ENCODE assay signal across 15 cellular contexts in genomic region chr16:55041540-55042234, GRCh38.
"Had no signal": no experiment of that assay in that cellular context is flagged by ENCODE, and none has a peak within 500 bp of the region (broad histone marks: within the 10 kb centered on the region; RNA-seq: fewer than 3 reads in every experiment).

No MANE protein-coding gene starts in this region.

- H3K27me3 ChIP-seq: pancreas, testis, tibial artery had no signal

- DNase-seq: effector memory CD4-positive, alpha-beta T cell; hypothalamus; immature natural killer cell; natural killer cell; pancreas; stimulated activated CD4-positive, alpha-beta T cell treated with anti-CD3 and anti-CD28 coated beads, Interleukin-2, amount 100 ng/mL, for 24 hours; stimulated activated CD4-positive, alpha-beta T cell treated with anti-CD3 and anti-CD28 coated beads, Interleukin-4, amount 100 ng/mL, for 24 hours; stimulated activated naive CD4-positive, alpha-beta T cell treated with Interleukin-2 at 50 U/mL for 16 hours; substantia nigra; testis had no signal

- ATAC-seq: natural killer cell; pancreas; sciatic nerve; stimulated activated effector memory CD8-positive, alpha-beta T cell treated with anti-CD3 and anti-CD28 coated beads, Interleukin-12 subunit alpha, Interleukin-12 subunit beta, amount 100 ng/mL, for 72 hours had no signal

- H3K36me3 ChIP-seq: neutrophil, pancreas, tibial artery had no signal

- H3K27ac ChIP-seq: neutrophil, pancreas, testis, tibial artery had no signal

- H3K9me3 ChIP-seq: neutrophil, pancreas, testis, tibial artery had no signal

- H3K4me3 ChIP-seq: lung, pancreas, testis, tibial artery had no signal

- H3K4me1 ChIP-seq: pancreas, testis, tibial artery had no signal
